ENCODE assay signal across 8 cellular contexts in genomic region chr1:3312894-3313578, GRCh38.
A peak's percentile ranks its signal among the peaks of the same experiment; 100 is the strongest.
DNase-seq lines count a peak whose midpoint lies in the region; ATAC-seq, FAIRE-seq and TF ChIP-seq lines count a peak whose summit lies in the region.

No MANE protein-coding gene starts in this region.

- ATAC-seq in GM19324 (IDR thresholded peaks at IDR 0.05; ENCODE audit: low FRiP score, unreplicated experiment): no peak
- no peak for ATAC-seq in GM18870 (IDR thresholded peaks at IDR 0.05; ENCODE audit: unreplicated experiment)

- FAIRE-seq in endothelial cell of umbilical vein (lab: Jason Lieb, UNC): peak; percentile 95

- dilution Hi-C loops in endothelial cell of umbilical vein (cut with MboI; ENCODE audit: extremely low pct_ligation_motif_present, low sequenced_read_pairs): no loop called here

- peak overlapping the region; percentile 99 for H3K27ac Mint-ChIP-seq in HFFc6

- H3K79me2 ChIP-seq in endothelial cell of umbilical vein (ENCODE audit: control insufficient read depth, insufficient read depth, low read length): no peaks in the 10 kb centered on the region

- H3K27me3 ChIP-seq in endothelial cell of umbilical vein (ENCODE audit: control insufficient read depth in 2 of 2, insufficient read depth in 2 of 2, low read length in 2 of 2): peaks cover 1 to 11% of the 10 kb centered on the region in 2 experiments

- peaks cover 5% of the 10 kb centered on the region; the same call in 1 of the 2 replicates for H3K36me3 Mint-ChIP-seq in HFFc6 (ENCODE audit: low read depth)

- H3K27ac ChIP-seq in endothelial cell of umbilical vein (ENCODE audit: insufficient read depth, low read depth, low read length): peak overlapping the region; percentile 56

- no peak for TF ChIP-seq CTCF in HFFc6 (IDR thresholded peaks at IDR 0.05)
- no peak for TF ChIP-seq CTCF in endothelial cell of umbilical vein (IDR thresholded peaks at IDR 0.05; ENCODE audit: extremely low read depth in 1 of 2, insufficient read depth in 1 of 2, low read depth in 1 of 2, low read length in 2 of 2)

- H3K4me1 Mint-ChIP-seq in HFFc6 (ENCODE audit: low read depth): peaks cover 41% of the 10 kb centered on the region

- H3K9me3 ChIP-seq in endothelial cell of umbilical vein (replicated peaks; ENCODE audit: control insufficient read depth, insufficient read depth, low read length): no peaks in the 10 kb centered on the region

- H3K27me3 Mint-ChIP-seq in HFFc6 (ENCODE audit: insufficient read depth): no peaks in the 10 kb centered on the region; the same call in 1 of the 2 replicates

- POLR2A ChIA-PET in endothelial cell of umbilical vein (lab: Charles Lee): no interaction called here

- H3K4me3 Mint-ChIP-seq in HFFc6: peak overlapping the region; percentile 62

- no peak for TF ChIP-seq POLR2A in endothelial cell of umbilical vein (IDR thresholded peaks at IDR 0.05; ENCODE audit: low read depth, low read length)

- peak overlapping the region; percentile 14 for H3K9ac ChIP-seq in endothelial cell of umbilical vein (replicated peaks; ENCODE audit: extremely low read depth, insufficient read depth, low read length)

- DNase-seq in HFFc6 (peak; percentile 98), endothelial cell of umbilical vein (ENCODE audit: low read depth, low spot score) (peak; percentile 78), midbrain (lab: John Stamatoyannopoulos, UW) (peak; percentile 43), NCI-H526 (lab: John Stamatoyannopoulos, UW) (no peak)
- peak; percentile 18 to 30 for DNase-seq in activated CD4-positive, alpha-beta T cell treated with anti-CD3 and anti-CD28 coated beads for 4 hours
- DNase-seq in stimulated activated CD8-positive, alpha-beta memory T cell treated with anti-CD3 and anti-CD28 coated beads, Interleukin-2, amount 100 ng/mL, for 48 hours (ENCODE audit: low read depth in 2 of 2): peak; percentile 56 to 73

- intact Hi-C loops in endothelial cell of umbilical vein (cut with micrococcal nuclease): loop anchor here (10.0 kb wide), 1 partner anchor 248 kb away; the partner anchor contains the start of gene PRDM16

- no peaks in the 10 kb centered on the region for H4K20me1 ChIP-seq in endothelial cell of umbilical vein (replicated peaks; ENCODE audit: control insufficient read depth, extremely low read depth, insufficient read depth, low read length)

- CTCF ChIA-PET in endothelial cell of umbilical vein (lab: Charles Lee): no interaction called here

- no peaks in the 10 kb centered on the region for H3K9me1 ChIP-seq in endothelial cell of umbilical vein (replicated peaks; ENCODE audit: control insufficient read depth, extremely low read depth, insufficient read depth, low read length)

- peak overlapping the region; percentile 20 for H2AFZ ChIP-seq in endothelial cell of umbilical vein (ENCODE audit: low read depth, low read length)

- H3K4me3 ChIP-seq in endothelial cell of umbilical vein (replicated peaks in 1 of 3; ENCODE audit: insufficient read depth in 1 of 3, low read depth in 1 of 3, low read length in 3 of 3): no peak overlapping the region

- H3K4me2 ChIP-seq in endothelial cell of umbilical vein (ENCODE audit: insufficient read depth, low read length): no peak overlapping the region

- BruUV-seq in endothelial cell of umbilical vein (replicated peaks; lab: Mats Ljungman, UMichigan): no TSS peak

- peaks cover 4% of the 10 kb centered on the region; the same call in 1 of the 2 replicates for H3K9me3 Mint-ChIP-seq in HFFc6

- H3K4me1 ChIP-seq in endothelial cell of umbilical vein (ENCODE audit: control insufficient read depth, extremely low read depth, insufficient read depth, low read length): peaks cover 8% of the 10 kb centered on the region

- no peaks in the 10 kb centered on the region for H3K36me3 ChIP-seq in endothelial cell of umbilical vein (ENCODE audit: control insufficient read depth in 2 of 2, extremely low read depth in 1 of 2, insufficient read depth in 2 of 2, low read length in 2 of 2)

TF ChIP-seq in endothelial cell of umbilical vein, 7 proteins besides CTCF, POLR2A, EP300 and RAD21:
- TF ChIP-seq GATA2 (IDR thresholded peaks at IDR 0.05; ENCODE audit: insufficient read depth, insufficient read length, low read depth, low read length): no peak
- TF ChIP-seq FOS (IDR thresholded peaks at IDR 0.05; ENCODE audit: borderline replicate concordance, insufficient read depth, low read length): peak; percentile 90
- TF ChIP-seq JUN (IDR thresholded peaks at IDR 0.05; ENCODE audit: borderline replicate concordance, insufficient read depth, insufficient read length, low read depth): peak; percentile 89
TF ChIP-seq in endothelial cell of umbilical vein: peak in this region for 2.

Comparison
In these comparisons a context has a peak if more than half of its experiments do, and no peak if none do; other contexts are left out.
1. DNase-seq: peak in HFFc6 (single experiment), activated CD4-positive, alpha-beta T cell treated with anti-CD3 and anti-CD28 coated beads for 4 hours (2 of 2), endothelial cell of umbilical vein (single experiment), midbrain (single experiment) and stimulated activated CD8-positive, alpha-beta memory T cell treated with anti-CD3 and anti-CD28 coated beads, Interleukin-2, amount 100 ng/mL, for 48 hours (2 of 2); none in NCI-H526 (0 of 2).